Comparison of ENCODE assay signal across 10 cellular contexts in the genomic region with DNA sequence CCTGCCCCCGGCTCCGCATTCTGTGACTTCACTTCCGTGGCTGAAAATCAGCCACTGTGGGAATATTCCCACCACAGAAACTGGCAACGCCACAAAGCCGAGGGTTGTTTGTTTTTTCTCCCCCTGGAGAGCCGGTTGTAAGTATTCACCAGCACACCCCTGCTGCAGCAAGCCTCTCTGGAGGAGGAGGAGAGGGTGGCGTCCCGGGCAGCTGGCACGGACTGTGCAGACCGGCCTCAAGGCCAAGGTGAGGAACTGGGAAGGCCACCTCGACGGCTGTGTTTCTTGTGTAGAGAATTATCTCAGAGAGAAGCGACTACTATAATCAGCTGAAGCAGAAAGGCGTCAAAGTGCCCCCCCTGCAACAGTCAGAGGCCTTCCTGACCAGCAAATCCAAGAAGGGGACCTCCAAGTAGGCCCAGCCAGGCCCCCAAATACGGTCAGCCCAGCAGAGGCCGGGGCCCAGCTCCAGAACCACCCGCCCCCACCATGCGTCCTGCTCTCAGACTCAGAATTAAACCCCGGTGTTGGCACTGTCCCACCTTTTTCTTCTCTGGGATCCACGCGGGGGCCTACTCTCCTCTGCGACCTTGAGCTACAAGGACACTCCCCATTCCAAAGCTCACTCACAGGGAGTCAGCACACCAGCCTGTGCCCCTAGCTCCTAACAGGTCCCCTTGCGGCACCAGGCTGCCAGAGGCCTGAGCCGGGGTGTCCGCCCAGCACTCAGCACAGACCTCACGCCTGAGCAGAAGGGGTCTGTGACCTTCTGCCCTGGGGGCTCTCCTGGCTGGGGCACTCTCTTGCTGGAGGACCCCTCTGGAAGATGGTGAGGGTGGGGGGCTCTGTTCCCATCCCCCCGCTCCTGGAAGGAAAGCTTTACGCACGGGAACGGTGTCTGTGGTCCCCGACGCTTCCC. TPM values are rescaled to one million over a fixed set of nuclear protein-coding genes. Genes with fewer than 3 reads are reported as not detected.
DNase-seq lines count a peak whose midpoint lies in the region; ATAC-seq and TF ChIP-seq lines count a peak whose summit lies in the region.
"Had no signal": no experiment of that assay in that cellular context is flagged by ENCODE, and none has a peak within 500 bp of the region (broad histone marks: within the 10 kb centered on the region; RNA-seq: fewer than 3 reads in every experiment).

No MANE protein-coding gene starts in this region.

- no peak overlapping the region for H3K27ac Mint-ChIP-seq in IgD-negative memory B cell

- H3K36me3 ChIP-seq in muscle layer of duodenum (ENCODE audit: control insufficient read depth in 1 of 2, insufficient read depth in 2 of 2, low read length in 2 of 2) = no peaks in the 10 kb centered on the region

- peaks cover 6% of the 10 kb centered on the region for H3K27me3 Mint-ChIP-seq in IgD-negative memory B cell

- peaks cover 0 to 24% of the 10 kb centered on the region in 2 donors for H3K4me1 ChIP-seq in muscle layer of duodenum (ENCODE audit: control insufficient read depth in 1 of 2, insufficient read depth in 2 of 2, low read length in 2 of 2)

- CTCF ChIA-PET in AG04450 (lab: Charles Lee) = interaction anchor here (1.0 to 2.9 kb wide), 2 partner anchors 47 to 280 kb away, joined by 4 to 10 read pairs; no protein-coding TSS in a partner anchor

- peak overlapping the region; percentile 71 to 90 (median 80) for H3K4me3 Mint-ChIP-seq in IgD-negative memory B cell

- H3K4me1 Mint-ChIP-seq in IgD-negative memory B cell = peaks cover 5% of the 10 kb centered on the region in 3 donors

- H3K4me3 ChIP-seq in AG04450 (ENCODE audit: low read depth, low read length) (peak overlapping the region; percentile 67), coronary artery (peak overlapping the region; percentile 86), muscle layer of duodenum (ENCODE audit: low read depth in 1 of 2, low read length in 2 of 2) (peak overlapping the region; percentile 39 to 79)

- H3K27me3 ChIP-seq in AG04450 (ENCODE audit: control insufficient read depth, insufficient read depth, low read length) (peaks cover 3% of the 10 kb centered on the region), muscle layer of duodenum (ENCODE audit: low read depth, low read length) (no peaks in the 10 kb centered on the region)

- peaks cover 1% of the 10 kb centered on the region for H3K36me3 Mint-ChIP-seq in IgD-negative memory B cell

- H3K27ac ChIP-seq in AG04450 (ENCODE audit: low read depth, low read length) (no peak overlapping the region), coronary artery (peak overlapping the region in 1 of 2 donors; percentile 59), muscle layer of duodenum (ENCODE audit: low read length) (no peak overlapping the region)
- H3K27ac ChIP-seq: epithelial cell of prostate had no signal

- ATAC-seq in HG02610 (IDR thresholded peaks at IDR 0.05; ENCODE audit: unreplicated experiment) = no peak

- POLR2A ChIA-PET in AG04450 (lab: Yijun Ruan, JAX) = no interaction called here

- TF ChIP-seq CTCF in AG04450 (IDR thresholded peaks at IDR 0.05; ENCODE audit: low read depth, low read length) (no peak), coronary artery (IDR thresholded peaks at IDR 0.05) (no peak)

- no peaks in the 10 kb centered on the region for H3K9me3 Mint-ChIP-seq in IgD-negative memory B cell

- DNase-seq in AG04450 (ENCODE audit: low read depth, low spot score) (no peak), coronary artery (ENCODE audit: low spot score) (no peak), SKM-1 (lab: John Stamatoyannopoulos, UW; ENCODE audit: unreplicated experiment) (no peak), NCI-H1092 (lab: John Stamatoyannopoulos, UW) (no peak), NCI-H345 treated with DMSO at 0.1 percent for 48 hours (lab: John Stamatoyannopoulos, UW; ENCODE audit: unreplicated experiment) (no peak)
- DNase-seq: NCI-H1694 treated with DMSO at 0.1 percent for 48 hours had no signal

- H3K9me3 ChIP-seq in AG04450 (ENCODE audit: control insufficient read depth, insufficient read depth, low read length) (no peaks in the 10 kb centered on the region; the same call in 1 of the 2 replicates), muscle layer of duodenum (ENCODE audit: control insufficient read depth in 1 of 2, low read length in 2 of 2) (no peaks in the 10 kb centered on the region)

RNA-seq across cellular contexts. Expression of a gene that starts 1.2 kb away (rescaled TPM):
- polyA plus RNA-seq in AG04450 (2011; rRNA removed) (1.1 and 2.5 TPM in 2 replicates), IgD-negative memory B cell (not detected)
- 1.6 and 1.8 TPM in 2 replicates for polyA minus RNA-seq in AG04450 (2011; rRNA and poly(A)+ RNA removed)

RNA-seq across cellular contexts. Expression of a gene that starts 19.1 kb away (rescaled TPM):
- not detected in 2 replicates for polyA plus RNA-seq in AG04450 (2011; rRNA removed)
- not detected in 2 replicates for polyA minus RNA-seq in AG04450 (2011; rRNA and poly(A)+ RNA removed)
- polyA plus RNA-seq in IgD-negative memory B cell = not detected

RNA-seq across cellular contexts. Expression of a gene that starts 24.9 kb away (rescaled TPM):
- polyA plus RNA-seq in AG04450 (2011; rRNA removed) (28.7 and 37.1 TPM in 2 replicates), IgD-negative memory B cell (21.4 TPM)
- polyA minus RNA-seq in AG04450 (2011; rRNA and poly(A)+ RNA removed) = 12.1 and 15.8 TPM in 2 replicates
